In genomic region chr10:13705526-13706169, GRCh38 we compare ENCODE assay signal across 11 cellular contexts.
DNase-seq lines count a peak whose midpoint lies in the region; ATAC-seq and TF ChIP-seq lines count a peak whose summit lies in the region.
"Had no signal": no experiment of that assay in that cellular context is flagged by ENCODE, and none has a peak within 500 bp of the region (broad histone marks: within the 10 kb centered on the region; RNA-seq: fewer than 3 reads in every experiment).

No MANE protein-coding gene starts in this region.

- no peaks in the 10 kb centered on the region for H3K9me3 Mint-ChIP-seq in stimulated activated naive B cell treated with anti-CD40 and anti-IgM and Interleukin-4, amounts not matched to agents 10 μg/mL and 1 μg/mL and 100 μg/mL, for 72 hours

- H3K4me1 Mint-ChIP-seq in stimulated activated naive B cell treated with anti-CD40 and anti-IgM and Interleukin-4, amounts not matched to agents 10 μg/mL and 1 μg/mL and 100 μg/mL, for 72 hours, result peaks cover 13 to 30% of the 10 kb centered on the region in 2 donors

- H3K27me3 Mint-ChIP-seq in stimulated activated naive B cell treated with anti-CD40 and anti-IgM and Interleukin-4, amounts not matched to agents 10 μg/mL and 1 μg/mL and 100 μg/mL, for 72 hours, result peaks cover 41 to 50% of the 10 kb centered on the region in 2 donors

- intact Hi-C loops in heart right ventricle (cut with DNase I), result loop anchor here in 4 of 10 donors (1.0 to 5.0 kb wide), 5 partner anchors 19 to 72 kb away; no protein-coding TSS in a partner anchor

- 43 to 60% methylated on average over 10 of the region's 10 CpGs for WGBS in heart right ventricle, 2 donors

- H3K27me3 ChIP-seq in heart right ventricle, result no peaks in the 10 kb centered on the region
- no peaks in the 10 kb centered on the region for H3K27me3 ChIP-seq in rectal smooth muscle tissue (ENCODE audit: control insufficient read depth, insufficient read depth, low read length)
- H3K27me3 ChIP-seq in WERI-Rb-1 (ENCODE audit: insufficient read depth, low read depth, severe bottlenecking), result no peaks in the 10 kb centered on the region

- ATAC-seq in heart right ventricle (peak; percentile 12 to 77 (median 43)), esophagus mucosa (no peak), HG02571 (IDR thresholded peaks at IDR 0.05; ENCODE audit: unreplicated experiment) (no peak)
- no peak for ATAC-seq in stimulated activated naive B cell treated with anti-CD40 and anti-IgM and Interleukin-4, amounts not matched to agents 10 μg/mL and 1 μg/mL and 100 μg/mL, for 72 hours (replicated peaks)

- H3K27ac ChIP-seq in heart right ventricle (peak overlapping the region in 9 of 10 donors; percentile 36 to 91 (median 85)), rectal smooth muscle tissue (ENCODE audit: low read depth, low read length) (no peak overlapping the region), WERI-Rb-1 (no peak overlapping the region)
- H3K27ac ChIP-seq: thoracic aorta had no signal

- H3K4me3 ChIP-seq in GM12875 (ENCODE audit: low read depth, low read length) (peak overlapping the region; percentile 88), astrocyte of the cerebellum (ENCODE audit: low read depth, low read length) (peak overlapping the region; percentile 88), heart right ventricle (peak overlapping the region in 9 of 10 donors; percentile 39 to 70 (median 63)), rectal smooth muscle tissue (ENCODE audit: low read length) (peak overlapping the region; percentile 79), WERI-Rb-1 (ENCODE audit: low read depth, low read length) (no peak overlapping the region)
- H3K4me3 ChIP-seq: thoracic aorta had no signal

- TF ChIP-seq CTCF in GM12875 (IDR thresholded peaks at IDR 0.05; ENCODE audit: borderline replicate concordance, insufficient read depth, low read depth, low read length) (no peak), astrocyte of the cerebellum (IDR thresholded peaks at IDR 0.05; ENCODE audit: low read depth, low read length, missing control alignments) (no peak), heart right ventricle (IDR thresholded peaks at IDR 0.05) (no peak), WERI-Rb-1 (IDR thresholded peaks at IDR 0.05; ENCODE audit: low read depth, low read length) (no peak)

- no peaks in the 10 kb centered on the region for H3K9me3 ChIP-seq in heart right ventricle
- H3K9me3 ChIP-seq in WERI-Rb-1 (ENCODE audit: severe bottlenecking), result no peaks in the 10 kb centered on the region
- H3K9me3 ChIP-seq: thoracic aorta had no signal

- H3K4me1 ChIP-seq in heart right ventricle, result peaks cover 10 to 91% (median 83%) of the 10 kb centered on the region in 9 donors
- H3K4me1 ChIP-seq in rectal smooth muscle tissue (ENCODE audit: control insufficient read depth, insufficient read depth, low read length), result peaks cover 12% of the 10 kb centered on the region

- no peaks in the 10 kb centered on the region for H3K36me3 Mint-ChIP-seq in stimulated activated naive B cell treated with anti-CD40 and anti-IgM and Interleukin-4, amounts not matched to agents 10 μg/mL and 1 μg/mL and 100 μg/mL, for 72 hours

- peaks cover 0 to 23% (median 7%) of the 10 kb centered on the region in 9 donors for H3K36me3 ChIP-seq in heart right ventricle
- peaks cover 4% of the 10 kb centered on the region for H3K36me3 ChIP-seq in rectal smooth muscle tissue (ENCODE audit: control insufficient read depth, insufficient read depth, low read length)
- H3K36me3 ChIP-seq in WERI-Rb-1, result no peaks in the 10 kb centered on the region
- H3K36me3 ChIP-seq: thoracic aorta had no signal

- no peak for DNase-seq in astrocyte of the cerebellum (ENCODE audit: low read depth)
- DNase-seq in heart right ventricle, result peak in 1 of 2 donors; percentile 48
- no peak for DNase-seq in WERI-Rb-1
- DNase-seq in stimulated activated naive B cell treated with anti-CD40 and anti-IgM and Interleukin-4, amounts not matched to agents 10 μg/mL and 1 μg/mL and 100 μg/mL, for 72 hours, result no peak
- DNase-seq: NCI-H345, T-helper 2 cell had no signal

- H3K4me3 Mint-ChIP-seq in stimulated activated naive B cell treated with anti-CD40 and anti-IgM and Interleukin-4, amounts not matched to agents 10 μg/mL and 1 μg/mL and 100 μg/mL, for 72 hours, result no peak overlapping the region

- peak overlapping the region; percentile 19 for H3K9ac ChIP-seq in rectal smooth muscle tissue (ENCODE audit: low read length)

- in situ Hi-C loops in astrocyte of the cerebellum (cut with HindIII; ENCODE audit: low sequenced_read_pairs), result no loop called here

- H3K27ac Mint-ChIP-seq in stimulated activated naive B cell treated with anti-CD40 and anti-IgM and Interleukin-4, amounts not matched to agents 10 μg/mL and 1 μg/mL and 100 μg/mL, for 72 hours, result no peak overlapping the region

Comparison
In these comparisons a context has a peak if more than half of its experiments do, and no peak if none do; other contexts are left out.
1. ATAC-seq: peak in heart right ventricle (8 of 8); none in esophagus mucosa (single experiment), stimulated activated naive B cell treated with anti-CD40 and anti-IgM and Interleukin-4, amounts not matched to agents 10 μg/mL and 1 μg/mL and 100 μg/mL, for 72 hours (0 of 2) and HG02571 (single experiment).
2. H3K27ac ChIP-seq: peak in heart right ventricle (9 of 10); none in rectal smooth muscle tissue (single experiment) and WERI-Rb-1 (single experiment).